Comparison of ENCODE assay signal across 1 cellular context in genomic region chr16:57736419-57737281, GRCh38.
TF ChIP-seq lines count a peak whose summit lies in the region.

No MANE protein-coding gene starts in this region.

TF ChIP-seq in HepG2, 621 proteins besides CTCF, POLR2A, EP300 and RAD21 (continued from another document and continues in another):
- TF ChIP-seq FOXP4 (CRISPR knock-in tag; IDR thresholded peaks at IDR 0.05), result peak; percentile 17; the same call in 1 of the 2 replicates
- TF ChIP-seq CBX5 (CRISPR knock-in tag; IDR thresholded peaks at IDR 0.05; ENCODE audit: borderline replicate concordance), result peak; percentile 14; the same call in 1 of the 2 replicates
- no peak for TF ChIP-seq ZNF598 (CRISPR knock-in tag; IDR thresholded peaks at IDR 0.05; ENCODE audit: borderline replicate concordance)
- peak; percentile 52 for TF ChIP-seq STAG1 (CRISPR knock-in tag; IDR thresholded peaks at IDR 0.05)
- TF ChIP-seq ZNF12 (CRISPR knock-in tag; IDR thresholded peaks at IDR 0.05), result no peak
- TF ChIP-seq ZNF576 (CRISPR knock-in tag; IDR thresholded peaks at IDR 0.05), result 0 out of 2 replicates have a peak, but pooled peaks have one; percentile 30
- TF ChIP-seq RBFOX2 (IDR thresholded peaks at IDR 0.05; ENCODE audit: low read depth, low read length), result 0 out of 2 replicates have a peak, but pooled peaks have one; percentile 8
- no peak for TF ChIP-seq ZBTB10 (CRISPR knock-in tag; IDR thresholded peaks at IDR 0.05; ENCODE audit: borderline replicate concordance)
- TF ChIP-seq KAT7 (CRISPR knock-in tag; IDR thresholded peaks at IDR 0.05; ENCODE audit: borderline replicate concordance), result 0 out of 2 replicates have a peak, but pooled peaks have one; percentile 10
- 0 out of 2 replicates have a peak, but pooled peaks have one; percentile 7 for TF ChIP-seq CBFB (CRISPR knock-in tag; IDR thresholded peaks at IDR 0.05)
- no peak for TF ChIP-seq RARA (CRISPR knock-in tag; IDR thresholded peaks at IDR 0.05)
- no peak for TF ChIP-seq ZKSCAN5 (CRISPR knock-in tag; IDR thresholded peaks at IDR 0.05)
- no peak for TF ChIP-seq ZNF562 (CRISPR knock-in tag; IDR thresholded peaks at IDR 0.05; ENCODE audit: borderline replicate concordance)
- no peak for TF ChIP-seq ZNF672 (CRISPR knock-in tag; IDR thresholded peaks at IDR 0.05)
- TF ChIP-seq ZBTB44 (CRISPR knock-in tag; IDR thresholded peaks at IDR 0.05), result no peak
- TF ChIP-seq NR3C1 (CRISPR knock-in tag; IDR thresholded peaks at IDR 0.05), result no peak
- TF ChIP-seq RORA (CRISPR knock-in tag; IDR thresholded peaks at IDR 0.05), result no peak
- TF ChIP-seq NKX3-1 (CRISPR knock-in tag; IDR thresholded peaks at IDR 0.05), result no peak
- no peak for TF ChIP-seq ATF5 (CRISPR knock-in tag; IDR thresholded peaks at IDR 0.05; ENCODE audit: low read depth)
- no peak for TF ChIP-seq REXO4 (CRISPR knock-in tag; IDR thresholded peaks at IDR 0.05; ENCODE audit: borderline replicate concordance)
- TF ChIP-seq HDAC6 (IDR thresholded peaks at IDR 0.05; ENCODE audit: low read depth, low read length), result no peak
- TF ChIP-seq MED13 (CRISPR knock-in tag; IDR thresholded peaks at IDR 0.05), result 0 out of 2 replicates have a peak, but pooled peaks have one; percentile 10
- peak; percentile 64; the same call in 1 of the 2 replicates for TF ChIP-seq ZSCAN31 (CRISPR knock-in tag; IDR thresholded peaks at IDR 0.05; ENCODE audit: low read depth)
- TF ChIP-seq HNRNPLL (IDR thresholded peaks at IDR 0.05; ENCODE audit: low read depth, low read length, poor library complexity, severe bottlenecking), result peak; percentile 34
- peak; percentile 36; the same call in 1 of the 2 replicates for TF ChIP-seq SALL1 (CRISPR knock-in tag; IDR thresholded peaks at IDR 0.05)
- TF ChIP-seq RFXANK (CRISPR knock-in tag; IDR thresholded peaks at IDR 0.05), result no peak
- TF ChIP-seq ZNF572 (CRISPR knock-in tag; IDR thresholded peaks at IDR 0.05), result 0 out of 2 replicates have a peak, but pooled peaks have one; percentile 80
- TF ChIP-seq ELF1 (CRISPR knock-in tag; IDR thresholded peaks at IDR 0.05), result peak; percentile 37; the same call in 1 of the 2 replicates
- no peak for TF ChIP-seq MLXIP (CRISPR knock-in tag; IDR thresholded peaks at IDR 0.05; ENCODE audit: borderline replicate concordance)
- TF ChIP-seq HCFC1 (IDR thresholded peaks at IDR 0.05; ENCODE audit: low read depth, low read length), result no peak
- TF ChIP-seq FOXO1 (CRISPR knock-in tag; IDR thresholded peaks at IDR 0.05), result no peak
- TF ChIP-seq PLRG1 (conservative IDR thresholded peaks at IDR 0.05), result no peak
- TF ChIP-seq ZSCAN21 (CRISPR knock-in tag; IDR thresholded peaks at IDR 0.05; ENCODE audit: borderline replicate concordance), result 0 out of 2 replicates have a peak, but pooled peaks have one; percentile 68
- TF ChIP-seq ZSCAN22 (CRISPR knock-in tag; IDR thresholded peaks at IDR 0.05), result no peak
- TF ChIP-seq ZNF747 (CRISPR knock-in tag; IDR thresholded peaks at IDR 0.05; ENCODE audit: borderline replicate concordance), result 0 out of 2 replicates have a peak, but pooled peaks have one; percentile 28
- no peak for TF ChIP-seq TIGD3 (CRISPR knock-in tag; IDR thresholded peaks at IDR 0.05; ENCODE audit: borderline replicate concordance)
- TF ChIP-seq PATZ1 (CRISPR knock-in tag; IDR thresholded peaks at IDR 0.05), result peak; percentile 61
- no peak; the same call in 1 of the 2 replicates for TF ChIP-seq POLR2AphosphoS2 (IDR thresholded peaks at IDR 0.05; ENCODE audit: low read depth, low read length)
- TF ChIP-seq PBX3 (CRISPR knock-in tag; IDR thresholded peaks at IDR 0.05; ENCODE audit: borderline replicate concordance), result no peak
- 0 out of 2 replicates have a peak, but pooled peaks have one; percentile 0 for TF ChIP-seq GABPA (IDR thresholded peaks at IDR 0.05; ENCODE audit: low read depth, low read length)
- TF ChIP-seq GABPA (CRISPR knock-in tag; IDR thresholded peaks at IDR 0.05; ENCODE audit: low read depth), result 0 out of 2 replicates have a peak, but pooled peaks have one; percentile 5
- 0 out of 2 replicates have a peak, but pooled peaks have one; percentile 17 for TF ChIP-seq ZNF275 (CRISPR knock-in tag; IDR thresholded peaks at IDR 0.05; ENCODE audit: borderline replicate concordance)
- peak; percentile 87 for TF ChIP-seq ATF3 (CRISPR knock-in tag; IDR thresholded peaks at IDR 0.05)
- no peak for TF ChIP-seq MTF1 (CRISPR knock-in tag; IDR thresholded peaks at IDR 0.05)
- TF ChIP-seq CCDC6 (CRISPR knock-in tag; IDR thresholded peaks at IDR 0.05), result no peak
- TF ChIP-seq ZNF430 (CRISPR knock-in tag; IDR thresholded peaks at IDR 0.05), result peak; percentile 56
- no peak for TF ChIP-seq RAD51 (IDR thresholded peaks at IDR 0.05; ENCODE audit: borderline replicate concordance)
- TF ChIP-seq PHF20 (CRISPR knock-in tag; IDR thresholded peaks at IDR 0.05), result peak; percentile 31; the same call in 1 of the 2 replicates
- TF ChIP-seq ZZZ3 (CRISPR knock-in tag; IDR thresholded peaks at IDR 0.05; ENCODE audit: borderline replicate concordance), result no peak
- TF ChIP-seq ZNF253 (CRISPR knock-in tag; IDR thresholded peaks at IDR 0.05; ENCODE audit: borderline replicate concordance), result peak; percentile 72; the same call in 1 of the 2 replicates
- 0 out of 2 replicates have a peak, but pooled peaks have one; percentile 29 for TF ChIP-seq ZNF766 (CRISPR knock-in tag; IDR thresholded peaks at IDR 0.05; ENCODE audit: borderline replicate concordance)
- no peak for TF ChIP-seq ZNF296 (CRISPR knock-in tag; conservative IDR thresholded peaks at IDR 0.05)
